ENCODE assay signal across 8 cellular contexts in the genomic region with DNA sequence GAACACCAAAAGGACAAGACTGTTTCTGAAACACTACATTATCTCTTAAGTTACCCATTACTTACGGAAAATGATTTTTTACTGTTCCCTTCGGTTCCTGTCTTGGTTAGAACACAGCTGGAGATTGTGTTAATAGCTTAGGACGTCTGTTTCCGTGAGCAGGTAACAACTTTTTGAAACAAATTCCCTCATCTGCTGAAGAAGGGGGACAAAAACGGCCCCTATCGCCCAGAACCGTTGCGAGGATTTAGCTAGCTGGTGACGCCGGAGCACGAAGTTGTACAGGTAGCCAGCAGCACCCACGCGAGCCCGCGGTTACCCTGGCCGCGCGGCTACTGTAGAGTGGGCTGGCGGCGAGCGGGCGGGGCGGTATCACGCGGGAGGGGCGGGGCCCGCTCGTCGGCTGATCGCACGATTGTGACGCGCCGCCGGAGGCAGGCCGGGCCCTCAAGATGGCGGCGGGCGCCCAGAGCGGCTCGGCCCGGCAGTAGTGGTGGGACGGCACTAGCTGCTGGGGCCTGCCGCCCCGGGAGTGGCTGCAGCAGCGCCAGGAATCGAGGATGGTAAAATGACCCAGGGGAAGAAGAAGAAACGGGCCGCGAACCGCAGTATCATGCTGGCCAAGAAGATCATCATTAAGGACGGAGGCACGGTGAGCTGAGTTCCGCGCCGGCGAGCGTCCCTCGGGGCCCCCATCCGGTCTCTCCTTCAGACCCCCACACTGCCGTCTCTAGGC.
DNase-seq lines count a peak whose midpoint lies in the region; ATAC-seq and TF ChIP-seq lines count a peak whose summit lies in the region.

No MANE protein-coding gene starts in this region.

- DNase-seq in AG20443 (ENCODE audit: low spot score) (peak; percentile 98), NCI-H446 (lab: John Stamatoyannopoulos, UW) (peak; percentile 77 to 91), choroid plexus epithelial cell (ENCODE audit: low read depth) (peak; percentile 90)
- DNase-seq in activated CD4-positive, alpha-beta T cell treated with anti-CD3 and anti-CD28 coated beads for 24 hours (ENCODE audit: low read depth in 2 of 2), result peak; percentile 77 to 79
- peak; percentile 68 to 88 (median 75) for DNase-seq in stimulated activated CD4-positive, alpha-beta T cell treated with anti-CD3 and anti-CD28 coated beads, Interleukin-1b, Interleukin-23, amount 100 ng/mL, for 24 hours (ENCODE audit: low read depth in 4 of 4, low spot score in 1 of 4)

- H3K27me3 ChIP-seq in layer of hippocampus (ENCODE audit: control insufficient read depth, insufficient read depth, low read length), result no peaks in the 10 kb centered on the region

- peak overlapping the region; percentile 83 for H3K27ac ChIP-seq in layer of hippocampus (ENCODE audit: low read depth, low read length)

- TF ChIP-seq CTCF in choroid plexus epithelial cell (conservative IDR thresholded peaks at IDR 0.05; ENCODE audit: low read depth, low read length), result no peak

- peak overlapping the region; percentile 89 for H3K4me3 ChIP-seq in choroid plexus epithelial cell (ENCODE audit: low read depth, low read length)

- ATAC-seq in GM19025 (IDR thresholded peaks at IDR 0.05; ENCODE audit: low read depth, unreplicated experiment) (peak; percentile 88), HG03196 (IDR thresholded peaks at IDR 0.05; ENCODE audit: unreplicated experiment) (peak; percentile 89)

Comparison
In these comparisons a context has a peak if more than half of its experiments do, and no peak if none do; other contexts are left out.
1. Peak in every context shown above with its lines: DNase-seq, ATAC-seq, H3K4me3 ChIP-seq and H3K27ac ChIP-seq.